Comparison of ENCODE assay signal across 8 cellular contexts in genomic region chr2:227473019-227473461, GRCh38. TPM values are rescaled to one million over a fixed set of nuclear protein-coding genes. Genes with fewer than 3 reads are reported as not detected.
DNase-seq lines count a peak whose midpoint lies in the region; ATAC-seq, FAIRE-seq and TF ChIP-seq lines count a peak whose summit lies in the region.

No MANE protein-coding gene starts in this region.

- no TSS peak for BruUV-seq in K562 (replicated peaks; lab: Mats Ljungman, UMichigan)

- peak overlapping the region; percentile 76 for H3K4me2 ChIP-seq in K562 (ENCODE audit: insufficient read depth, low read length)

- peak; percentile 45 for DNase-seq in EH (ENCODE audit: low read depth)
- DNase-seq in NCI-H1048 (lab: John Stamatoyannopoulos, UW) = peak; percentile 24
- DNase-seq in K562 (ENCODE audit: extremely low read depth in 1 of 4, low spot score in 3 of 4) = no peak
- no peak for DNase-seq in mucosa of descending colon

- in situ Hi-C loops in K562 (cut with MboI) = no loop called here

- TF ChIP-seq EP300 in K562 (IDR thresholded peaks at IDR 0.05; ENCODE audit: low read length) = no peak

- peaks cover 10% of the 10 kb centered on the region; the same call in 1 of the 2 replicates for H4K20me1 ChIP-seq in K562 (replicated peaks; ENCODE audit: control insufficient read depth, insufficient read depth, low read length)

- intact Hi-C loops in K562 (cut with micrococcal nuclease) = loop anchor here (5.0 kb wide), 1 partner anchor 39 kb away; no protein-coding TSS in a partner anchor
- intact Hi-C loops in mucosa of descending colon (cut with DNase I, micrococcal nuclease) = no loop called here

- H3K79me2 ChIP-seq in K562 (ENCODE audit: control insufficient read depth, insufficient read depth, low read length) = peaks cover 60% of the 10 kb centered on the region

- H3K27me3 ChIP-seq in K562 (ENCODE audit: control insufficient read depth in 2 of 2, insufficient read depth in 2 of 2, low read length in 2 of 2) = no peaks in the 10 kb centered on the region

- no peak overlapping the region for H3K27ac ChIP-seq in K562 (ENCODE audit: extremely low read depth, low read depth, low read length)

- no peak overlapping the region for H2AFZ ChIP-seq in K562 (ENCODE audit: low read depth, low read length)

- FAIRE-seq in K562 (lab: Jason Lieb, UNC) = no peak

- CTCF ChIA-PET in K562 (lab: Yijun Ruan, JAX; ENCODE audit: low intra/inter-chr PET ratio) = interaction anchor here (0.6 to 2.1 kb wide), 2 partner anchors 16 to 67 kb away, joined by 4 to 5 read pairs; no protein-coding TSS in a partner anchor

- peak overlapping the region; percentile 42 to 96 for H3K9ac ChIP-seq in K562 (ENCODE audit: insufficient read depth in 1 of 2, low read depth in 2 of 2, low read length in 2 of 2)

- H3K4me1 ChIP-seq in K562 (replicated peaks in 1 of 2; ENCODE audit: control insufficient read depth in 2 of 2, insufficient read depth in 2 of 2, low read length in 2 of 2) = peaks cover 0 to 7% of the 10 kb centered on the region in 2 experiments; a peak in 2 of 5 replicates
- peaks cover 15% of the 10 kb centered on the region for H3K4me1 ChIP-seq in mucosa of descending colon (ENCODE audit: low read depth)

- TF ChIP-seq CTCF in K562 (IDR thresholded peaks at IDR 0.05 in 2 of 3, conservative IDR thresholded peaks at IDR 0.05 in 1 of 3; ENCODE audit: insufficient read depth in 2 of 3, low read depth in 1 of 3, low read length in 3 of 3) = no peak
- TF ChIP-seq CTCF in mucosa of descending colon (IDR thresholded peaks at IDR 0.05) = no peak

- WGBS in K562 (ENCODE audit: insufficient coverage, low coverage, missing lambda C conversion rate) = 0% methylated on average over 3 of the region's 19 CpGs

- ATAC-seq in K562 (no peak), mucosa of descending colon (no peak), HG02885 (IDR thresholded peaks at IDR 0.05; ENCODE audit: poor library complexity, unreplicated experiment) (no peak), HG03432 (IDR thresholded peaks at IDR 0.05; ENCODE audit: unreplicated experiment) (no peak), HG03159 (IDR thresholded peaks at IDR 0.05; ENCODE audit: unreplicated experiment) (no peak), GM21390 (IDR thresholded peaks at IDR 0.05; ENCODE audit: unreplicated experiment) (no peak)

- H3K9me3 ChIP-seq in K562 (replicated peaks; ENCODE audit: control insufficient read depth, insufficient read depth, low read depth, low read length) = no peaks in the 10 kb centered on the region
- no peaks in the 10 kb centered on the region for H3K9me3 ChIP-seq in mucosa of descending colon

- H3K36me3 ChIP-seq in K562 (ENCODE audit: control insufficient read depth, insufficient read depth, low read length) (no peaks in the 10 kb centered on the region; the same call in 2 of the 3 replicates), mucosa of descending colon (ENCODE audit: low read depth) (no peaks in the 10 kb centered on the region)

- POLR2A ChIA-PET in K562 (lab: Yijun Ruan, JAX) = interaction anchor here (0.8 kb wide), 1 partner anchor 15 kb away, joined by 3 read pairs; no protein-coding TSS in a partner anchor

- no peaks in the 10 kb centered on the region for H3K9me1 ChIP-seq in K562 (ENCODE audit: control insufficient read depth, insufficient read depth, low read length)

- no peak for TF ChIP-seq RAD21 in K562 (CRISPR knock-in tag; conservative IDR thresholded peaks at IDR 0.05 in 1 of 2, IDR thresholded peaks at IDR 0.05 in 1 of 2)

- no peak for TF ChIP-seq POLR2A in K562 (conservative IDR thresholded peaks at IDR 0.05)

- H3K4me3 ChIP-seq in K562 (peak overlapping the region; percentile 94), mucosa of descending colon (peak overlapping the region; percentile 95)

TF ChIP-seq in K562, 482 proteins besides CTCF, POLR2A, EP300 and RAD21:
- TF ChIP-seq ZNF76 (CRISPR knock-in tag; IDR thresholded peaks at IDR 0.05; ENCODE audit: borderline replicate concordance) = no peak
- no peak for TF ChIP-seq PCBP1 (IDR thresholded peaks at IDR 0.05; ENCODE audit: low read depth, low read length, poor library complexity, severe bottlenecking)
- no peak for TF ChIP-seq DACH1 (IDR thresholded peaks at IDR 0.05; ENCODE audit: partially characterized antibody)
- TF ChIP-seq CEBPG (CRISPR knock-in tag; IDR thresholded peaks at IDR 0.05) = no peak
- TF ChIP-seq CEBPG (tag; conservative IDR thresholded peaks at IDR 0.05 in 1 of 2, IDR thresholded peaks at IDR 0.05 in 1 of 2) = no peak
- no peak for TF ChIP-seq XRCC5 (IDR thresholded peaks at IDR 0.05; ENCODE audit: low read depth, low read length)
- no peak for TF ChIP-seq ZBTB12 (CRISPR knock-in tag; IDR thresholded peaks at IDR 0.05)
- no peak for TF ChIP-seq RFX5 (IDR thresholded peaks at IDR 0.05; ENCODE audit: low read depth, low read length)
- no peak for TF ChIP-seq ZBTB5 (IDR thresholded peaks at IDR 0.05)
- TF ChIP-seq REST (CRISPR knock-in tag; IDR thresholded peaks at IDR 0.05; ENCODE audit: low read depth) = no peak

RNA-seq across cellular contexts. Expression of gene AGFG1, which starts 1.1 kb away (rescaled TPM):
- 31.0 and 37.9 TPM in 2 replicates for total RNA-seq in K562 (2011; cell fraction: chromatin; rRNA removed; ENCODE audit: low replicate concordance)
- total RNA-seq in K562 (2011; cell fraction: nucleolus; rRNA removed) = 14.8 and 17.1 TPM in 2 replicates
- total RNA-seq in K562 (2011; cell fraction: nucleoplasm; rRNA removed) = 16.6 and 31.9 TPM in 2 replicates
- total RNA-seq in K562 (2014; rRNA removed) (18.1 and 27.0 TPM in 2 replicates), K562 (2014; rRNA removed; fragmentation: Illumina TruSeq; extraction: Trizol) (38.1 and 47.1 TPM in 2 replicates), K562 (2015; rRNA removed; fragmentation: Illumina TruSeq; extraction: Trizol) (37.4 and 37.9 TPM in 2 replicates), K562 (2021) (51.2 and 51.3 TPM in 2 replicates), mucosa of descending colon (10 to 100 TPM; 69.2 to 76.3 (median 73.0) TPM)
- polyA plus RNA-seq in K562 (2011; rRNA removed) (79.5 and 97.5 TPM in 2 replicates), K562 (2014; fragmentation: Illumina TruSeq; extraction: Trizol) (35.3 and 36.0 TPM in 2 replicates), K562 (2014; fragmentation: Nextera tagmentation; extraction: Ambion mirVana) (10 to 100 TPM; 11.2 to 14.0 TPM), K562 (2014; rRNA removed) (17.1 and 28.7 TPM in 2 replicates)
- 88.8 TPM in 2 replicates for polyA plus RNA-seq in K562 (2011; cell fraction: cytosol; rRNA removed)
- polyA plus RNA-seq in K562 (2011; cell fraction: nucleus; rRNA removed) = 65.1 and 73.6 TPM in 2 replicates
- polyA plus RNA-seq in K562 (2012) = 27.7 and 28.0 TPM in 2 replicates
- 120 and 162 TPM in 2 replicates for polyA minus RNA-seq in K562 (2011; rRNA and poly(A)+ RNA removed)
- 42.0 and 75.2 TPM in 2 replicates for polyA minus RNA-seq in K562 (2011; cell fraction: cytosol; rRNA and poly(A)+ RNA removed)
- polyA minus RNA-seq in K562 (2011; cell fraction: nucleus; rRNA and poly(A)+ RNA removed) = 19.5 and 36.4 TPM in 2 replicates

Comparison
In these comparisons a context has a peak if more than half of its experiments do, and no peak if none do; other contexts are left out.
1. DNase-seq: peak in EH (single experiment) and NCI-H1048 (single experiment); none in K562 (0 of 4) and mucosa of descending colon (0 of 3).